9 cellular contexts compared by ENCODE assay signal in the genomic region with DNA sequence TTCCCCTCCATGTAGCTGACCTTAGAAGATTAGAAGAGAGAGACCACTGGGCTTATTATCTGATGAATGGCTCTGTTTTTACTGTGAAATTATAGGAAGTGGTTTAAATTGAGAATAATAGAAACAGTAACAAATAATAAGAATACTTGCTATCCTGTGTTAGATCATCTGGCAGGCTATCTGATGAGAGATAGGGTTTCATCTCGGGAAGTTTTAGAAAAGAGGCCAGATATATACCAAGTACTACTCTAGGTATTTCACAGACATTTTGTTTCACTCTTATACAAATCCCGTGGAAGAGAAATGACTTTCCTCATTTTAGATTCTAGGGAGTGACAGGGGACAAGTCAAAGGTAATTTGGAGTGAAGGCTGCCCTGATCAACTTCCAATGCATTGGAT.
"Had no signal": no experiment of that assay in that cellular context is flagged by ENCODE, and none has a peak within 500 bp of the region (broad histone marks: within the 10 kb centered on the region; RNA-seq: fewer than 3 reads in every experiment).

No MANE protein-coding gene starts in this region.

- H3K27ac ChIP-seq: esophagus squamous epithelium, upper lobe of right lung had no signal

- ATAC-seq: body of pancreas; stimulated activated naive CD8-positive, alpha-beta T cell treated with anti-CD3 and anti-CD28 coated beads, Interleukin-15, Interleukin-2, amounts not matched to agents 100 U/mL and 50 U/mL, for 24 hours had no signal

- H3K27me3 ChIP-seq: body of pancreas, esophagus squamous epithelium, upper lobe of right lung had no signal

- H3K9me3 ChIP-seq: body of pancreas, esophagus squamous epithelium, upper lobe of right lung had no signal

- DNase-seq: activated naive CD8-positive, alpha-beta T cell treated with anti-CD3 and anti-CD28 coated beads for 36 hours; amygdala; body of pancreas; esophagus squamous epithelium; stimulated activated naive CD8-positive, alpha-beta T cell treated with anti-CD3 and anti-CD28 coated beads, Interleukin-15, Interleukin-2, amounts not matched to agents 100 U/mL and 50 U/mL, for 24 hours; upper lobe of right lung had no signal

- H3K4me3 ChIP-seq: body of pancreas, coronary artery, esophagus squamous epithelium, skin epidermis, upper lobe of right lung had no signal

- H3K4me1 ChIP-seq: body of pancreas had no signal

- FAIRE-seq: TTC549 had no signal

- H3K36me3 ChIP-seq: upper lobe of right lung had no signal
